ENCODE assay signal across 17 cellular contexts in the genomic region with DNA sequence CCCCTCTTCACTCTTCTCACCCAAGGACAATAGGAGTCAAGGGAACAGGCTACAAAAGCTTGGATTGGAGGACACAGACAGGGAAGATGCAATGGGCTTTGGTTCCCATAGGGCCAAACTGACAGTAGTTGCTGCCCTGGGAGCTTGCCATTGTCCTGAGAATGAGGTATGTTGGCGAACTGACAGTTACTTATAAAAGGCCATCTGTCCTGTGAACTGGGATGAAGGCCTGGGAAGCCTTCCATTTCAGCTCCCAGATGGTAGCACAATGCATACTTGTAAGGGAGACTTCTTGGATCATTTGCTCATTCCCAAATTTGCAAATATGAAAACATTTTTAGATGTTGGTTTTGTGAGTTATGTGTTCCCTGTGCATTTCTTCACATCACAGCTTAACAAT.
"Had no signal": no experiment of that assay in that cellular context is flagged by ENCODE, and none has a peak within 500 bp of the region (broad histone marks: within the 10 kb centered on the region; RNA-seq: fewer than 3 reads in every experiment).

No MANE protein-coding gene starts in this region.

- ATAC-seq: effector memory CD8-positive, alpha-beta T cell; gastroesophageal sphincter; WTC11 had no signal

- H3K27me3 Mint-ChIP-seq: effector memory CD8-positive, alpha-beta T cell had no signal

- H3K36me3 Mint-ChIP-seq: WTC11 had no signal

- H3K4me3 ChIP-seq: gastroesophageal sphincter, hepatocyte, lung, sigmoid colon, stomach, thoracic aorta had no signal

- H3K27me3 ChIP-seq: gastroesophageal sphincter, hepatocyte, sigmoid colon, stomach had no signal

- H3K4me1 ChIP-seq: stomach had no signal

- H3K27ac Mint-ChIP-seq: effector memory CD8-positive, alpha-beta T cell; WTC11 had no signal

- H3K36me3 ChIP-seq: gastroesophageal sphincter, sigmoid colon, stomach, thoracic aorta had no signal

- H3K4me3 Mint-ChIP-seq: effector memory CD8-positive, alpha-beta T cell; neural crest cell; WTC11 had no signal

- H3K9me3 Mint-ChIP-seq: neural crest cell, WTC11 had no signal

- H3K27ac ChIP-seq: epithelial cell of prostate, gastroesophageal sphincter, hepatocyte, sigmoid colon, stomach, thoracic aorta had no signal

- DNase-seq: activated CD4-positive, alpha-beta T cell treated with anti-CD3 and anti-CD28 coated beads for 48 hours; activated CD8-positive, alpha-beta memory T cell treated with anti-CD3 and anti-CD28 coated beads for 24 hours; activated gamma-delta T cell treated with Interleukin-2 at 50 U/mL for 16 hours; dermis blood vessel endothelial cell; effector memory CD8-positive, alpha-beta T cell; islet precursor cell; sigmoid colon; stimulated activated CD4-positive, alpha-beta T cell treated with anti-CD3 and anti-CD28 coated beads, Interleukin-1b, Interleukin-23, amount 100 ng/mL, for 48 hours; stomach; T-helper 2 cell had no signal

- H3K9me3 ChIP-seq: gastroesophageal sphincter, sigmoid colon, stomach, thoracic aorta had no signal
